ENCODE assay signal across 19 cellular contexts in the genomic region with DNA sequence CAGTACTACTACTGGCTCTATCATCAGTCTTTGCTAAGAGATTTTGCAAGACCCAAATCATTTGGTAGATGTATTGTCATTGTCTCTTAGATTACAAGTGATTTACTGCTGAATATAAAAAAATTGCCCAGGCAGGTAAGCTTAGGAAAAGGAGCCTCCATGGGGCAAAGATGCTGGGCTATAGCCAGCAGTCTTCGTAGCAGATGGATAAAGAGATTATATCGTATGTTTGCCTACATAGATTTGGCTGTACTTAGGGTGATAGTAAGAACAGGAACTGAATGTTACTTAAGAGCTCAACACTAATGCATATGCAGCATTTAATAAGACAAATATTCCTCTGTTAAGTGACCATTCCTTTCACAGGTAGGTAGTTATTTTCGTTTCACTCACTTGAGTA.
"Had no signal": no experiment of that assay in that cellular context is flagged by ENCODE, and none has a peak within 500 bp of the region (broad histone marks: within the 10 kb centered on the region; RNA-seq: fewer than 3 reads in every experiment).

No MANE protein-coding gene starts in this region.

- H3K4me3 ChIP-seq: dorsolateral prefrontal cortex, mucosa of descending colon, pancreas, smooth muscle cell, stomach, thyroid gland had no signal

- DNase-seq: dorsolateral prefrontal cortex; effector CD4-positive, alpha-beta T cell; head of caudate nucleus; mesenchymal stem cell; mucosa of descending colon; naive B cell; pancreas; stimulated activated CD4-positive, alpha-beta T cell treated with anti-CD3 and anti-CD28 coated beads, Interleukin-12 subunit alpha, Interleukin-12 subunit beta, amount 100 ng/mL, for 4 hours; stimulated activated CD4-positive, alpha-beta T cell treated with anti-CD3 and anti-CD28 coated beads, Interleukin-1b, Interleukin-23, amount 100 ng/mL, for 48 hours; stimulated activated CD4-positive, alpha-beta T cell treated with anti-CD3 and anti-CD28 coated beads, Interleukin-4, amount 100 ng/mL, for 1 hour; stimulated activated naive CD4-positive, alpha-beta T cell treated with Interleukin-2 at 50 U/mL for 16 hours; stomach; thyroid gland; trophoblast cell had no signal

- ATAC-seq: mucosa of descending colon; natural killer cell treated with Interleukin-12 subunit alpha and Interleukin-12 subunit beta and Interleukin-15 and Interleukin-18, amount 100 ng/mL, for 72 hours; pancreas; sciatic nerve; stimulated activated effector memory CD8-positive, alpha-beta T cell treated with anti-CD3 and anti-CD28 coated beads, Interleukin-12 subunit alpha, Interleukin-12 subunit beta, amount 100 ng/mL, for 72 hours had no signal

- H3K27me3 ChIP-seq: dorsolateral prefrontal cortex, neutrophil, pancreas, stomach, thyroid gland had no signal

- H3K9me3 ChIP-seq: mucosa of descending colon, neutrophil, pancreas, stomach, thyroid gland had no signal

- H3K4me1 ChIP-seq: pancreas, thyroid gland had no signal

- H3K27ac ChIP-seq: dorsolateral prefrontal cortex, neutrophil, pancreas, stomach, thyroid gland had no signal

- H3K36me3 ChIP-seq: neutrophil, pancreas, thyroid gland had no signal
